ENCODE assay signal across 18 cellular contexts in the genomic region with DNA sequence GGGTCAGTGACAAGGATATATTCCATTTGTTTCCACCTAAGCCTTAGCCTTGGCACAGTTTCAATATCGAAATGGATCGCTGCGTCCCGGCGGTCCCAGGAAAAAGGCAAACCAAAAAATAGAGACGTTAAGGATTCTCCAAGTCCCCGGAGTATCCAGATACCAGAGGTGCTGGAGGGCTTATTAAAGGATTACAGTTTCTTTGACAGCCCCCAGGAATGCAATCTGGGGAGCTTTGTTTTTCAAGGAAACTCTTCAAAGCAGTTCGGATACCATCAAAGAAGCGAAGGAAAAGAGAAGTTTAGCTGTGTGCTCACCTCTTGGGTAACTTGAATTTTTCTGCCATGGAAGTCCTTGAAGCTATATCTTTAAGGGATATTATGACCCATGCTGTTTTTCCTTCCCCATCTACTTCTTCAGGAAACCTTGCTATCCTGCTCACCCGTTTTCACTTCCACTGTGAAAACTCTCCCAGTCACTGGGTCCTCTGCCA. TPM values are rescaled to one million over a fixed set of nuclear protein-coding genes. Genes with fewer than 3 reads are reported as not detected.
DNase-seq lines count a peak whose midpoint lies in the region; ATAC-seq, FAIRE-seq and TF ChIP-seq lines count a peak whose summit lies in the region.
"Had no signal": no experiment of that assay in that cellular context is flagged by ENCODE, and none has a peak within 500 bp of the region (broad histone marks: within the 10 kb centered on the region; RNA-seq: fewer than 3 reads in every experiment).

No MANE protein-coding gene starts in this region.

- peaks cover 4% of the 10 kb centered on the region for H3K4me1 ChIP-seq in skeletal muscle satellite cell (ENCODE audit: control insufficient read depth, insufficient read depth, low read length)

- H3K27me3 ChIP-seq in bronchial epithelial cell (ENCODE audit: control insufficient read depth, insufficient read depth, low read length): peaks cover 23% of the 10 kb centered on the region
- H3K27me3 ChIP-seq in skeletal muscle satellite cell (ENCODE audit: control insufficient read depth, insufficient read depth, low read length): peaks cover 53% of the 10 kb centered on the region

- DNase-seq in HFFc6: no peak
- no peak for DNase-seq in bronchial epithelial cell (ENCODE audit: low read depth)
- no peak for DNase-seq in stimulated activated CD8-positive, alpha-beta memory T cell treated with anti-CD3 and anti-CD28 coated beads, Interleukin-4, amount 100 ng/mL, for 48 hours
- DNase-seq in NCI-H187 treated with DMSO at 0.1 percent for 48 hours (lab: John Stamatoyannopoulos, UW): no peak
- DNase-seq: activated CD4-positive, alpha-beta memory T cell treated with anti-CD3 and anti-CD28 coated beads, Interleukin-2, amount 10 ng/mL, durations not matched to agents 7 days and 5 days; effector memory CD4-positive, alpha-beta T cell; immature natural killer cell; NCI-H2029 treated with DMSO at 0.1 percent for 48 hours; stimulated activated CD4-positive, alpha-beta T cell treated with anti-CD3 and anti-CD28 coated beads, Interleukin-2, amount 100 ng/mL, for 48 hours; T-helper 17 cell had no signal

- peaks cover 6% of the 10 kb centered on the region; the same call in 1 of the 2 replicates for H3K36me3 Mint-ChIP-seq in HFFc6 (ENCODE audit: low read depth)

- no peak overlapping the region for H3K9ac ChIP-seq in skeletal muscle satellite cell (ENCODE audit: low read depth, low read length)

- H3K9me3 Mint-ChIP-seq in HFFc6: peaks cover 6% of the 10 kb centered on the region; the same call in 1 of the 2 replicates
- H3K9me3 Mint-ChIP-seq: activated CD4-positive, alpha-beta memory T cell treated with anti-CD3 and anti-CD28 coated beads, Interleukin-2, amount 10 ng/mL, durations not matched to agents 7 days and 5 days had no signal

- H3K4me2 ChIP-seq in skeletal muscle satellite cell (ENCODE audit: low read length): peak overlapping the region; percentile 86

- no peak for FAIRE-seq in bronchial epithelial cell (lab: Jason Lieb, UNC)
- FAIRE-seq: H54, K562 had no signal

- no peak overlapping the region for H3K27ac Mint-ChIP-seq in HFFc6
- H3K27ac Mint-ChIP-seq: activated CD4-positive, alpha-beta memory T cell treated with anti-CD3 and anti-CD28 coated beads, Interleukin-2, amount 10 ng/mL, durations not matched to agents 7 days and 5 days; activated naive CD4-positive, alpha-beta T cell treated with anti-CD3 and anti-CD28 coated beads, Interleukin-2, amount 50 U/mL, for 72 hours; immature natural killer cell; stimulated activated naive CD8-positive, alpha-beta T cell treated with anti-CD3 and anti-CD28 coated beads, Interleukin-15, Interleukin-2, amounts not matched to agents 100 ng/mL and 50 ng/mL, for 24 hours; T-helper 17 cell had no signal

- peaks cover 16% of the 10 kb centered on the region for H3K4me1 Mint-ChIP-seq in HFFc6 (ENCODE audit: low read depth)

- H3K36me3 ChIP-seq in bronchial epithelial cell (ENCODE audit: control insufficient read depth, insufficient read depth, low read length): no peaks in the 10 kb centered on the region
- H3K36me3 ChIP-seq in skeletal muscle satellite cell (ENCODE audit: insufficient read depth, low read length): no peaks in the 10 kb centered on the region
- H3K36me3 ChIP-seq: neutrophil had no signal

- peak overlapping the region; percentile 43; the same call in 1 of the 2 replicates for H3K4me3 Mint-ChIP-seq in HFFc6
- H3K4me3 Mint-ChIP-seq: activated CD4-positive, alpha-beta memory T cell treated with anti-CD3 and anti-CD28 coated beads, Interleukin-2, amount 10 ng/mL, durations not matched to agents 7 days and 5 days; immature natural killer cell; stimulated activated naive CD8-positive, alpha-beta T cell treated with anti-CD3 and anti-CD28 coated beads, Interleukin-15, Interleukin-2, amounts not matched to agents 100 ng/mL and 50 ng/mL, for 24 hours; T-helper 17 cell had no signal

- H3K27me3 Mint-ChIP-seq in HFFc6 (ENCODE audit: insufficient read depth): peaks cover 30% of the 10 kb centered on the region

- ATAC-seq in HG03442 (IDR thresholded peaks at IDR 0.05; ENCODE audit: unreplicated experiment): no peak
- ATAC-seq: K562, T-helper 17 cell had no signal

- H3K9me3 ChIP-seq in iPS-18c (ENCODE audit: control insufficient read depth, insufficient read depth, low read length): peaks cover 2% of the 10 kb centered on the region
- H3K9me3 ChIP-seq in skeletal muscle satellite cell (replicated peaks; ENCODE audit: low read length): no peaks in the 10 kb centered on the region
- H3K9me3 ChIP-seq: neutrophil had no signal

- TF ChIP-seq CTCF in HFFc6 (IDR thresholded peaks at IDR 0.05) (no peak), bronchial epithelial cell (IDR thresholded peaks at IDR 0.05; ENCODE audit: insufficient read depth, low read length, severe bottlenecking) (no peak)

- H3K4me3 ChIP-seq in bronchial epithelial cell (ENCODE audit: low read depth, low read length): peak overlapping the region; percentile 9
- H3K4me3 ChIP-seq in iPS-18c (ENCODE audit: insufficient read depth, low read depth, low read length): peak overlapping the region; percentile 62
- peak overlapping the region; percentile 61 for H3K4me3 ChIP-seq in skeletal muscle satellite cell (ENCODE audit: low read length)
- H3K4me3 ChIP-seq: K562 had no signal

RNA-seq across cellular contexts. Expression of gene GPR83, which starts 0.6 kb away (rescaled TPM):
- total RNA-seq in HFFc6 (2021; fragmentation: NEBNext Ultra II Directional; extraction: Animal tissue kit (Norgen Biotek cat#: 25700)): not detected
- total RNA-seq in bronchial epithelial cell: under 0.01 TPM in 2 replicates
- not detected in 2 replicates for total RNA-seq in skeletal muscle satellite cell (2012; rRNA removed)

Comparison
In these comparisons a context has a peak if more than half of its experiments do, and no peak if none do; other contexts are left out.
1. H3K4me3 ChIP-seq: peak in every context shown above with its lines; median percentile 62 in iPS-18c; 61 in skeletal muscle satellite cell; 9 in bronchial epithelial cell.